21 cellular contexts compared by ENCODE assay signal in genomic region chr6:121951077-121951476, GRCh38.
DNase-seq lines count a peak whose midpoint lies in the region; ATAC-seq and TF ChIP-seq lines count a peak whose summit lies in the region.
"Had no signal": no experiment of that assay in that cellular context is flagged by ENCODE, and none has a peak within 500 bp of the region (broad histone marks: within the 10 kb centered on the region; RNA-seq: fewer than 3 reads in every experiment).

No MANE protein-coding gene starts in this region.

- H3K79me2 ChIP-seq in osteoblast (ENCODE audit: insufficient read depth, low read length): no peaks in the 10 kb centered on the region

- H3K4me1 Mint-ChIP-seq in activated CD8-positive, alpha-beta T cell treated with anti-CD3 and anti-CD28 coated beads for 36 hours (ENCODE audit: low read depth): no peaks in the 10 kb centered on the region

- H2AFZ ChIP-seq in osteoblast (ENCODE audit: low read length): peak overlapping the region; percentile 73

- H3K36me3 Mint-ChIP-seq in activated CD8-positive, alpha-beta T cell treated with anti-CD3 and anti-CD28 coated beads for 36 hours (ENCODE audit: low read depth): no peaks in the 10 kb centered on the region

- peak overlapping the region; percentile 66 for H3K4me2 ChIP-seq in osteoblast (ENCODE audit: insufficient read depth, low read length)

- H3K4me3 ChIP-seq in cardiac muscle cell (no peak overlapping the region), left ventricle myocardium inferior (no peak overlapping the region), gastroesophageal sphincter (no peak overlapping the region), osteoblast (ENCODE audit: insufficient read depth, low read length) (no peak overlapping the region)
- H3K4me3 ChIP-seq: HAP-1 had no signal

- no peak overlapping the region for H3K4me3 Mint-ChIP-seq in activated CD8-positive, alpha-beta T cell treated with anti-CD3 and anti-CD28 coated beads for 36 hours

- no peak overlapping the region for H3K27ac Mint-ChIP-seq in activated CD8-positive, alpha-beta T cell treated with anti-CD3 and anti-CD28 coated beads for 36 hours

- H3K27ac ChIP-seq in cardiac muscle cell (peak overlapping the region; percentile 58), left ventricle myocardium inferior (replicated peaks) (no peak overlapping the region), gastroesophageal sphincter (peak overlapping the region in 3 of 4 donors; percentile 69 to 81 (median 73)), osteoblast (ENCODE audit: low read depth, low read length) (peak overlapping the region; percentile 74)
- H3K27ac ChIP-seq: 22Rv1, C4-2B had no signal

- TF ChIP-seq POLR2A in gastroesophageal sphincter (IDR thresholded peaks at IDR 0.05): no peak

- peak; percentile 5 to 48 for DNase-seq in cardiac muscle cell (ENCODE audit: low read depth in 1 of 2, low spot score in 1 of 2)
- DNase-seq in left ventricle myocardium inferior: no peak
- no peak for DNase-seq in osteoblast (ENCODE audit: insufficient read length, low spot score, missing footprints)
- no peak for DNase-seq in activated CD8-positive, alpha-beta T cell treated with anti-CD3 and anti-CD28 coated beads for 36 hours
- no peak for DNase-seq in NCI-H1930 (lab: John Stamatoyannopoulos, UW)
- DNase-seq: AML-193, DMS79 treated with DMSO at 0.1 percent for 48 hours, NCI-H1105, NCI-H1694, NCI-H2107, NCI-H226, NCI-H524, NCI-H82, OCI-M1, Right ventricle myocardium superior had no signal

- no peaks in the 10 kb centered on the region for H4K20me1 ChIP-seq in osteoblast (ENCODE audit: insufficient read depth, low read length)

- no peak for TF ChIP-seq EP300 in gastroesophageal sphincter (IDR thresholded peaks at IDR 0.05)

- H3K9me3 ChIP-seq in cardiac muscle cell (ENCODE audit: low read depth) (no peaks in the 10 kb centered on the region), left ventricle myocardium inferior (replicated peaks) (peaks cover 6% of the 10 kb centered on the region), gastroesophageal sphincter (peaks cover 0 to 4% (median 0%) of the 10 kb centered on the region in 3 donors), osteoblast (ENCODE audit: low read depth, low read length) (no peaks in the 10 kb centered on the region)
- H3K9me3 ChIP-seq: HAP-1 had no signal

- ATAC-seq in gastroesophageal sphincter: no peak
- no peak for ATAC-seq in HG02571 (IDR thresholded peaks at IDR 0.05; ENCODE audit: unreplicated experiment)
- ATAC-seq in activated CD8-positive, alpha-beta T cell treated with anti-CD3 and anti-CD28 coated beads for 36 hours: no peak
- ATAC-seq in GM19463 (IDR thresholded peaks at IDR 0.05; ENCODE audit: unreplicated experiment): no peak

- H3K9me3 Mint-ChIP-seq in activated CD8-positive, alpha-beta T cell treated with anti-CD3 and anti-CD28 coated beads for 36 hours: no peaks in the 10 kb centered on the region

- TF ChIP-seq CTCF in cardiac muscle cell (IDR thresholded peaks at IDR 0.05; ENCODE audit: low read depth, low read length): no peak
- TF ChIP-seq CTCF in left ventricle myocardium inferior (IDR thresholded peaks at IDR 0.05; ENCODE audit: borderline replicate concordance): no peak
- no peak for TF ChIP-seq CTCF in gastroesophageal sphincter (IDR thresholded peaks at IDR 0.05)
- no peak for TF ChIP-seq CTCF in osteoblast (IDR thresholded peaks at IDR 0.05; ENCODE audit: extremely low read depth, low read depth, low read length)
- TF ChIP-seq CTCF in activated CD8-positive, alpha-beta T cell treated with anti-CD3 and anti-CD28 coated beads for 36 hours (IDR thresholded peaks at IDR 0.05): no peak

- H3K27me3 ChIP-seq in cardiac muscle cell (no peaks in the 10 kb centered on the region), left ventricle myocardium inferior (ENCODE audit: low read depth) (no peaks in the 10 kb centered on the region), gastroesophageal sphincter (no peaks in the 10 kb centered on the region), osteoblast (ENCODE audit: insufficient read depth, low read length) (no peaks in the 10 kb centered on the region)

- 32 to 40% methylated on average over 2 to 4 of the region's 5 CpGs for WGBS in gastroesophageal sphincter (ENCODE audit: low coverage in 1 of 2), 2 donors

- CTCF ChIA-PET in activated CD8-positive, alpha-beta T cell treated with anti-CD3 and anti-CD28 coated beads for 36 hours (lab: Charles Lee): no interaction called here

- H3K27me3 Mint-ChIP-seq in activated CD8-positive, alpha-beta T cell treated with anti-CD3 and anti-CD28 coated beads for 36 hours: peaks cover 2% of the 10 kb centered on the region

- intact Hi-C loops in left ventricle myocardium inferior (cut with micrococcal nuclease): no loop called here
- intact Hi-C loops in activated CD8-positive, alpha-beta T cell treated with anti-CD3 and anti-CD28 coated beads for 36 hours (cut with micrococcal nuclease): no loop called here

- POLR2A ChIA-PET in activated CD8-positive, alpha-beta T cell treated with anti-CD3 and anti-CD28 coated beads for 36 hours (lab: Charles Lee): no interaction called here

- H3K4me1 ChIP-seq in cardiac muscle cell (ENCODE audit: low read depth): peaks cover 4% of the 10 kb centered on the region
- no peaks in the 10 kb centered on the region for H3K4me1 ChIP-seq in left ventricle myocardium inferior
- H3K4me1 ChIP-seq in gastroesophageal sphincter: peaks cover 0 to 20% (median 5%) of the 10 kb centered on the region in 3 donors
- peaks cover 23% of the 10 kb centered on the region for H3K4me1 ChIP-seq in osteoblast (ENCODE audit: insufficient read depth, low read length)
- H3K4me1 ChIP-seq: HAP-1 had no signal

- H3K36me3 ChIP-seq in cardiac muscle cell: no peaks in the 10 kb centered on the region
- H3K36me3 ChIP-seq in left ventricle myocardium inferior: no peaks in the 10 kb centered on the region
- no peaks in the 10 kb centered on the region for H3K36me3 ChIP-seq in gastroesophageal sphincter
- no peaks in the 10 kb centered on the region for H3K36me3 ChIP-seq in osteoblast (ENCODE audit: insufficient read depth, low read length)
- H3K36me3 ChIP-seq: HAP-1 had no signal

Comparison
In these comparisons a context has a peak if more than half of its experiments do, and no peak if none do; other contexts are left out.
1. DNase-seq: peak in cardiac muscle cell (2 of 2); none in left ventricle myocardium inferior (single experiment), osteoblast (single experiment), activated CD8-positive, alpha-beta T cell treated with anti-CD3 and anti-CD28 coated beads for 36 hours (single experiment) and NCI-H1930 (0 of 2).